29 cellular contexts compared by ENCODE assay signal in the genomic region with DNA sequence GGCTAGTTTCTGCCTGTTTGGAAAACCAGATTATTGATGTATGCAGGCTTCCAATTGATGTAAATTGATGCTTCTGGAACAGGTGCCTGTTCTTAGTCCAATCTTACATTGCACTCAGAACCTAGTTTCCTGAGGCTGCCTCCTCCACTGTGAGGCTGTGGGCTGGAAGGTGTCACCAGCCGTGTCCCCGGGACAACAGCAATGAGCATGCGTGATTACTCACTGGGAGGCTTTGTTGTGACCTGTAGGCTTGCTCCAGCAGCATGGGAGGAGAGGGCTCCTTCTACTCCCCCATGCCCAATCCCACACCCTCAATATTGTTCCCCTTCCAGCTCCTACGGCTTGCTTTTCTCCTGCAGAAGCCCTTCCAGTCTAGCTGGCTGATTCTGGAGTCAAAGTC. TPM values are rescaled to one million over a fixed set of nuclear protein-coding genes. Genes with fewer than 3 reads are reported as not detected.
"Had no signal": no experiment of that assay in that cellular context is flagged by ENCODE, and none has a peak within 500 bp of the region (broad histone marks: within the 10 kb centered on the region; RNA-seq: fewer than 3 reads in every experiment).

No MANE protein-coding gene starts in this region.

- DNase-seq: activated CD4-positive, alpha-beta memory T cell treated with anti-CD3 and anti-CD28 coated beads for 36 hours; activated effector memory CD4-positive, alpha-beta T cell treated with Interleukin-2 at 50 U/mL for 16 hours; activated naive CD4-positive, alpha-beta T cell treated with anti-CD3 and anti-CD28 coated beads, Interleukin-2, amount 10 ng/mL, durations not matched to agents 7 days and 5 days; activated T-cell treated with anti-CD3 and anti-CD28 coated beads for 4 hours; activated T-cell treated with anti-CD3 and anti-CD28 coated beads, Interleukin-2, amount 50 U/mL, for 4 hours; amygdala; IMR-90; Kasumi-1; KBM-7; MG63; NCI-H1048; NCI-H1105 treated with DMSO at 0.1 percent for 48 hours; NCI-H1436; NCI-H1694; NCI-H1930; NCI-H2081 treated with DMSO at 0.1 percent for 48 hours; NCI-H345; NCI-H524 treated with DMSO at 0.1 percent for 48 hours; SHP77; SJCRH30 had no signal

- H3K9me3 Mint-ChIP-seq: activated CD4-positive, alpha-beta memory T cell treated with anti-CD3 and anti-CD28 coated beads for 36 hours; activated naive CD4-positive, alpha-beta T cell treated with anti-CD3 and anti-CD28 coated beads, Interleukin-2, amount 10 ng/mL, durations not matched to agents 7 days and 5 days; activated T-cell treated with anti-CD3 and anti-CD28 coated beads, Interleukin-2, amount 50 U/mL, for 4 hours; activated T-helper 1 cell treated with anti-CD3 and anti-CD28 coated beads, Interleukin-12 subunit alpha, Interleukin-12 subunit beta, Interleukin-2, Interleukin-4 antibody, amounts not matched to agents 30 ng/mL and 10 ng/mL and 1 ng/mL, durations not matched to agents 14 hours and 24 hours and 36 hours; central memory CD8-positive, alpha-beta T cell; T-helper 1 cell treated with Interleukin-12 subunit alpha and Interleukin-12 subunit beta and Interleukin-4 antibody, amounts not matched to agents 30 μg/mL and 1 μg/mL, for 36 hours; T-helper 2 cell treated with Interferon-gamma antibody and Interleukin-4, amounts not matched to agents 5 μg/mL and 100 μg/mL, for 36 hours had no signal

- H3K27ac Mint-ChIP-seq: activated CD4-positive, alpha-beta memory T cell treated with anti-CD3 and anti-CD28 coated beads for 36 hours; activated naive CD4-positive, alpha-beta T cell treated with anti-CD3 and anti-CD28 coated beads, Interleukin-2, amount 10 ng/mL, durations not matched to agents 7 days and 5 days; activated naive CD8-positive, alpha-beta T cell; T-helper 1 cell treated with Interleukin-12 subunit alpha and Interleukin-12 subunit beta and Interleukin-4 antibody, amounts not matched to agents 30 μg/mL and 1 μg/mL, for 36 hours had no signal

- H3K36me3 Mint-ChIP-seq: activated CD4-positive, alpha-beta memory T cell treated with anti-CD3 and anti-CD28 coated beads for 36 hours had no signal

- H3K9me3 ChIP-seq: ascending aorta, MG63, SJCRH30 had no signal

- H3K4me3 ChIP-seq: ascending aorta, cardiac muscle cell, MG63, SJCRH30, SK-N-MC had no signal

- H3K27me3 Mint-ChIP-seq: activated CD4-positive, alpha-beta memory T cell treated with anti-CD3 and anti-CD28 coated beads for 36 hours; activated naive CD8-positive, alpha-beta T cell; central memory CD8-positive, alpha-beta T cell had no signal

- ATAC-seq: activated T-cell treated with anti-CD3 and anti-CD28 coated beads, Interleukin-2, amount 50 U/mL, for 4 hours; Panc1 had no signal

- H3K4me1 ChIP-seq: ascending aorta, SJCRH30 had no signal

- H3K27me3 ChIP-seq: ascending aorta, cardiac muscle cell, MG63, SJCRH30 had no signal

- H3K4me1 Mint-ChIP-seq: central memory CD8-positive, alpha-beta T cell had no signal

- H3K36me3 ChIP-seq: ascending aorta, cardiac muscle cell, MG63, SJCRH30 had no signal

- H3K27ac ChIP-seq: ascending aorta, cardiac muscle cell, SJCRH30, SK-N-MC had no signal

- H3K4me3 Mint-ChIP-seq: activated CD4-positive, alpha-beta memory T cell treated with anti-CD3 and anti-CD28 coated beads for 36 hours; activated naive CD4-positive, alpha-beta T cell treated with anti-CD3 and anti-CD28 coated beads, Interleukin-2, amount 10 ng/mL, durations not matched to agents 7 days and 5 days; activated naive CD8-positive, alpha-beta T cell; activated T-cell treated with anti-CD3 and anti-CD28 coated beads, Interleukin-2, amount 50 U/mL, for 4 hours; activated T-helper 1 cell treated with anti-CD3 and anti-CD28 coated beads, Interleukin-12 subunit alpha, Interleukin-12 subunit beta, Interleukin-2, Interleukin-4 antibody, amounts not matched to agents 30 ng/mL and 10 ng/mL and 1 ng/mL, durations not matched to agents 14 hours and 24 hours and 36 hours; central memory CD8-positive, alpha-beta T cell; T-helper 1 cell treated with Interleukin-12 subunit alpha and Interleukin-12 subunit beta and Interleukin-4 antibody, amounts not matched to agents 30 μg/mL and 1 μg/mL, for 36 hours; T-helper 2 cell treated with Interferon-gamma antibody and Interleukin-4, amounts not matched to agents 5 μg/mL and 100 μg/mL, for 36 hours had no signal

RNA-seq across cellular contexts. Expression of a gene that starts 11.1 kb away (rescaled TPM):
- total RNA-seq: IMR-90, SJCRH30 had no signal
- polyA plus RNA-seq: IMR-90 had no signal

RNA-seq across cellular contexts. Expression of a gene that starts 23.0 kb away (rescaled TPM):
- total RNA-seq: SJCRH30 had no signal
